In genomic region chr17:50479522-50480141, GRCh38 we compare ENCODE assay signal across 8 cellular contexts. TPM values are rescaled to one million over a fixed set of nuclear protein-coding genes. Genes with fewer than 3 reads are reported as not detected.
DNase-seq lines count a peak whose midpoint lies in the region; ATAC-seq and TF ChIP-seq lines count a peak whose summit lies in the region.

No MANE protein-coding gene starts in this region.

- H3K27me3 ChIP-seq in heart left ventricle (no peaks in the 10 kb centered on the region), prostate gland (replicated peaks; ENCODE audit: insufficient read depth) (no peaks in the 10 kb centered on the region)

- H3K4me3 ChIP-seq in heart left ventricle (peak overlapping the region; percentile 47 to 96 (median 83)), prostate gland (peak overlapping the region; percentile 49 to 63)

- intact Hi-C loops in heart left ventricle (cut with DNase I) (loop anchor here in 9 of 10 donors (2.0 to 10.0 kb wide), 19 partner anchors 52 to 363 kb away; partner anchors contain the start of genes ACSF2 (in 3 of the 9), SPATA20 (in 2 of the 9), EME1 (in 1 of the 9) and LRRC59 (in 1 of the 9)), prostate gland (cut with DNase I) (loop anchor here (5.0 kb wide), 2 partner anchors 208 to 363 kb away; no protein-coding TSS in a partner anchor)

- TF ChIP-seq CTCF in heart left ventricle (IDR thresholded peaks at IDR 0.05) (peak in 10 of 12 donors; percentile 17 to 59 (median 38)), prostate gland (IDR thresholded peaks at IDR 0.05) (peak; percentile 24 to 61 (median 56))

- TF ChIP-seq POLR2A in GM18505 (IDR thresholded peaks at IDR 0.05; ENCODE audit: borderline replicate concordance, extremely low read depth, insufficient read depth, insufficient read length), result no peak
- no peak for TF ChIP-seq POLR2A in heart left ventricle (IDR thresholded peaks at IDR 0.05)
- TF ChIP-seq POLR2A in prostate gland (IDR thresholded peaks at IDR 0.05), result no peak

- H3K4me1 ChIP-seq in heart left ventricle (peaks cover 0 to 51% (median 32%) of the 10 kb centered on the region in 12 donors), prostate gland (replicated peaks) (peaks cover 6% of the 10 kb centered on the region)

- ATAC-seq in GM18505 (IDR thresholded peaks at IDR 0.05; ENCODE audit: unreplicated experiment) (peak; percentile 28), heart left ventricle (peak; percentile 23 to 67 (median 58)), HG02571 (IDR thresholded peaks at IDR 0.05; ENCODE audit: unreplicated experiment) (no peak)

- H3K36me3 ChIP-seq in heart left ventricle (peaks cover 0 to 37% (median 23%) of the 10 kb centered on the region in 9 donors), prostate gland (no peaks in the 10 kb centered on the region)

- H3K27ac ChIP-seq in heart left ventricle (peak overlapping the region in 10 of 12 donors; percentile 77 to 93 (median 86)), prostate gland (peak overlapping the region; percentile 80 to 82)

- DNase-seq in NCI-H1092 treated with DMSO at 0.1 percent for 48 hours (lab: John Stamatoyannopoulos, UW) (peak; percentile 65), SW 1271 (lab: John Stamatoyannopoulos, UW) (peak; percentile 77), heart left ventricle (peak; percentile 65 to 85 (median 82)), prostate gland (ENCODE audit: low spot score) (peak; percentile 79), ureter (ENCODE audit: low spot score) (peak; percentile 82)
- DNase-seq in activated naive CD8-positive, alpha-beta T cell treated with anti-CD3 and anti-CD28 coated beads, Interleukin-2, amount 50 U/mL, for 16 hours (ENCODE audit: low read depth, low spot score), result peak; percentile 14

- H3K9me3 ChIP-seq in heart left ventricle (no peaks in the 10 kb centered on the region), prostate gland (no peaks in the 10 kb centered on the region)

- WGBS in heart left ventricle, 4 donors, result 17 to 32% (median 21%) methylated on average over 8 to 19 of the region's 19 CpGs
- 13% methylated on average over 19 of the region's 19 CpGs for WGBS in prostate gland

RNA-seq across cellular contexts. Expression of gene RSAD1, which starts 1.0 kb away (rescaled TPM):
- total RNA-seq in heart left ventricle (10 to 100 TPM; 30.9 to 50.0 (median 42.8) TPM), prostate gland (10 to 100 TPM; 33.7 to 44.1 TPM), ureter (33.2 TPM)
- 10 to 100 TPM; 36.2 to 43.7 TPM for polyA plus RNA-seq in heart left ventricle

RNA-seq across cellular contexts. Expression of gene CHAD, which starts 11.0 kb away (rescaled TPM):
- total RNA-seq in heart left ventricle (under 1 TPM in 2 of 9 donors, not detected in 7; 0.15 to 0.27 TPM), prostate gland (1 to 10 TPM in 1 of 2 donors, under 1 TPM in 1; 0.51 to 1.6 TPM), ureter (not detected)
- under 1 TPM in 1 of 2 donors, not detected in 1; 0.15 TPM for polyA plus RNA-seq in heart left ventricle

RNA-seq across cellular contexts. Expression of gene MYCBPAP, which starts 28.6 kb away (rescaled TPM):
- total RNA-seq in heart left ventricle (1 to 10 TPM in 2 of 9 donors, under 1 TPM in 6, not detected in 1; 0.42 to 2.4 (median 0.83) TPM), prostate gland (10 to 100 TPM in 1 of 2 donors, under 1 TPM in 1; 0.14 to 12.6 TPM), ureter (1.1 TPM)
- under 1 TPM; 0.29 to 0.46 TPM for polyA plus RNA-seq in heart left ventricle

RNA-seq across cellular contexts. Expression of gene EPN3, which starts 52.9 kb away (rescaled TPM):
- 10 to 100 TPM in 6 of 9 donors, 1 to 10 TPM in 3; 8.9 to 29.5 (median 12.6) TPM for total RNA-seq in heart left ventricle
- 10 to 100 TPM in 1 of 2 donors, 1 to 10 TPM in 1; 9.0 to 22.1 TPM for polyA plus RNA-seq in heart left ventricle
- total RNA-seq in prostate gland, result 100 to 1,000 TPM in 1 of 2 donors, 10 to 100 TPM in 1; 60.8 to 108 TPM
- total RNA-seq in ureter, result 70.5 TPM

RNA-seq across cellular contexts. Expression of gene ACSF2, which starts 53.6 kb away (rescaled TPM):
- total RNA-seq in heart left ventricle (10 to 100 TPM in 8 of 9 donors, 1 to 10 TPM in 1; 7.3 to 31.6 (median 17.4) TPM), prostate gland (100 to 1,000 TPM in 1 of 2 donors, 10 to 100 TPM in 1; 49.0 to 111 TPM), ureter (172 TPM)
- polyA plus RNA-seq in heart left ventricle, result 10 to 100 TPM in 1 of 2 donors, 1 to 10 TPM in 1; 6.5 to 20.0 TPM

Comparison
In these comparisons a context has a peak if more than half of its experiments do, and no peak if none do; other contexts are left out.
1. DNase-seq: peak in every context shown above with its lines; median percentile 82 in heart left ventricle; 82 in ureter; 79 in prostate gland; 77 in SW 1271; 65 in NCI-H1092 treated with DMSO at 0.1 percent for 48 hours; 14 in activated naive CD8-positive, alpha-beta T cell treated with anti-CD3 and anti-CD28 coated beads, Interleukin-2, amount 50 U/mL, for 16 hours.